In genomic region chr1:16718908-16719533, GRCh38 we compare ENCODE assay signal across 16 cellular contexts. TPM values are rescaled to one million over a fixed set of nuclear protein-coding genes. Genes with fewer than 3 reads are reported as not detected.
DNase-seq lines count a peak whose midpoint lies in the region; ATAC-seq and TF ChIP-seq lines count a peak whose summit lies in the region.
"Had no signal": no experiment of that assay in that cellular context is flagged by ENCODE, and none has a peak within 500 bp of the region (broad histone marks: within the 10 kb centered on the region; RNA-seq: fewer than 3 reads in every experiment).

No MANE protein-coding gene starts in this region.

- H3K9me2 ChIP-seq in MM.1S (replicated peaks; ENCODE audit: insufficient read depth, low read length) = no peaks in the 10 kb centered on the region

- no peaks in the 10 kb centered on the region for H3K9me3 ChIP-seq in MM.1S (replicated peaks; ENCODE audit: insufficient read depth, low read length)
- no peaks in the 10 kb centered on the region for H3K9me3 ChIP-seq in uterus
- H3K9me3 ChIP-seq in gastrocnemius medialis = no peaks in the 10 kb centered on the region
- H3K9me3 ChIP-seq: BE2C, prostate gland had no signal

- no peak overlapping the region for H3K9ac ChIP-seq in MM.1S (ENCODE audit: low read length)

- TF ChIP-seq CTCF in GM20000 (IDR thresholded peaks at IDR 0.05; ENCODE audit: extremely low read depth, missing control alignments) = no peak
- no peak for TF ChIP-seq CTCF in omental fat pad (IDR thresholded peaks at IDR 0.05)
- TF ChIP-seq CTCF in MM.1S (IDR thresholded peaks at IDR 0.05; ENCODE audit: low read length) = no peak
- no peak for TF ChIP-seq CTCF in uterus (IDR thresholded peaks at IDR 0.05)
- no peak for TF ChIP-seq CTCF in gastrocnemius medialis (IDR thresholded peaks at IDR 0.05 in 4 of 5, conservative IDR thresholded peaks at IDR 0.05 in 1 of 5)

- H3K27me3 ChIP-seq in MM.1S (replicated peaks; ENCODE audit: insufficient read depth, low read length) (peaks cover 82% of the 10 kb centered on the region), uterus (peaks cover 0 to 3% of the 10 kb centered on the region in 2 donors), gastrocnemius medialis (peaks cover 0 to 28% (median 5%) of the 10 kb centered on the region in 3 donors)
- H3K27me3 ChIP-seq: BE2C had no signal

- intact Hi-C loops in uterus (cut with DNase I; ENCODE audit: low total_unique reads) = no loop called here
- intact Hi-C loops in gastrocnemius medialis (cut with DNase I; ENCODE audit: low total_unique reads) = no loop called here

- TF ChIP-seq POLR2A in uterus (IDR thresholded peaks at IDR 0.05) (no peak), gastrocnemius medialis (IDR thresholded peaks at IDR 0.05) (no peak)

- no peak overlapping the region for H2AFZ ChIP-seq in MM.1S (ENCODE audit: low read length)

- H3K4me3 ChIP-seq in MM.1S (ENCODE audit: low read length) = no peak overlapping the region
- H3K4me3 ChIP-seq in uterus = no peak overlapping the region
- no peak overlapping the region for H3K4me3 ChIP-seq in gastrocnemius medialis
- H3K4me3 ChIP-seq: prostate gland had no signal

- peak; percentile 43 for DNase-seq in D341Med (ENCODE audit: low spot score)
- DNase-seq in GM20000 (ENCODE audit: low spot score) = peak; percentile 45
- DNase-seq in dedifferentiated amniotic fluid mesenchymal stem cell (ENCODE audit: extremely low spot score) = peak; percentile 13
- no peak for DNase-seq in omental fat pad (ENCODE audit: low spot score)
- DNase-seq in stimulated activated naive CD4-positive, alpha-beta T cell (lab: John Stamatoyannopoulos, UW) = no peak
- no peak for DNase-seq in MM.1S
- DNase-seq in uterus = no peak
- DNase-seq in gastrocnemius medialis = no peak
- DNase-seq: BE2C; foreskin fibroblast; NCI-H2227 treated with DMSO at 0.1 percent for 48 hours; OCI-M1; stimulated activated CD8-positive, alpha-beta memory T cell treated with anti-CD3 and anti-CD28 coated beads, Interleukin-4, amount 100 ng/mL, for 48 hours; SW 1271 had no signal

- H3F3A ChIP-seq in MM.1S (ENCODE audit: insufficient read depth, low read length) = no peaks in the 10 kb centered on the region

- ATAC-seq in omental fat pad (ENCODE audit: low FRiP score) (peak; percentile 6), gastrocnemius medialis (no peak)
- ATAC-seq: HCT116 had no signal

- H3K4me1 ChIP-seq in MM.1S (ENCODE audit: low read length) (no peaks in the 10 kb centered on the region), uterus (no peaks in the 10 kb centered on the region), gastrocnemius medialis (no peaks in the 10 kb centered on the region)
- H3K4me1 ChIP-seq: BE2C, prostate gland had no signal

- in situ Hi-C loops in gastrocnemius medialis (cut with MboI; ENCODE audit: low sequenced_read_pairs in 4 of 4) = no loop called here

- H3K4me2 ChIP-seq in MM.1S (ENCODE audit: low read depth, low read length) = no peak overlapping the region

- H3K27ac ChIP-seq in MM.1S (ENCODE audit: low read length) (no peak overlapping the region), uterus (no peak overlapping the region), gastrocnemius medialis (no peak overlapping the region)
- H3K27ac ChIP-seq: prostate gland had no signal

- H3K36me3 ChIP-seq in MM.1S (replicated peaks; ENCODE audit: insufficient read depth, low read length) (no peaks in the 10 kb centered on the region), uterus (no peaks in the 10 kb centered on the region), gastrocnemius medialis (no peaks in the 10 kb centered on the region)
- H3K36me3 ChIP-seq: BE2C, prostate gland had no signal

- no peaks in the 10 kb centered on the region for H3K79me2 ChIP-seq in MM.1S (ENCODE audit: low read length)

- H4K20me1 ChIP-seq in MM.1S (ENCODE audit: insufficient read depth, low read length) = no peaks in the 10 kb centered on the region

RNA-seq across cellular contexts. Expression of gene RNU1-4, which starts 21.3 kb away (rescaled TPM):
- total RNA-seq in omental fat pad (under 1 TPM; under 0.01 TPM), uterus (1,000 to 10,000 TPM in 1 of 4 donors, under 1 TPM in 3; under 0.01 to 2,125 (median under 0.01) TPM), gastrocnemius medialis (under 1 TPM in 1 of 4 donors, not detected in 3; under 0.01 TPM)

RNA-seq across cellular contexts. Expression of gene RNU1-3, which starts 52.3 kb away (rescaled TPM):
- under 1 TPM; under 0.01 TPM for total RNA-seq in omental fat pad
- 1,000 to 10,000 TPM in 1 of 4 donors, under 1 TPM in 3; under 0.01 to 2,125 (median under 0.01) TPM for total RNA-seq in uterus
- total RNA-seq in gastrocnemius medialis = under 1 TPM in 1 of 4 donors, not detected in 3; under 0.01 TPM

Comparison
In these comparisons a context has a peak if more than half of its experiments do, and no peak if none do; other contexts are left out.
1. DNase-seq: peak in D341Med (single experiment), GM20000 (single experiment) and dedifferentiated amniotic fluid mesenchymal stem cell (single experiment); none in omental fat pad (single experiment), stimulated activated naive CD4-positive, alpha-beta T cell (0 of 6), MM.1S (single experiment), uterus (0 of 2) and gastrocnemius medialis (0 of 2).